ENCODE assay signal across 14 cellular contexts in the genomic region with DNA sequence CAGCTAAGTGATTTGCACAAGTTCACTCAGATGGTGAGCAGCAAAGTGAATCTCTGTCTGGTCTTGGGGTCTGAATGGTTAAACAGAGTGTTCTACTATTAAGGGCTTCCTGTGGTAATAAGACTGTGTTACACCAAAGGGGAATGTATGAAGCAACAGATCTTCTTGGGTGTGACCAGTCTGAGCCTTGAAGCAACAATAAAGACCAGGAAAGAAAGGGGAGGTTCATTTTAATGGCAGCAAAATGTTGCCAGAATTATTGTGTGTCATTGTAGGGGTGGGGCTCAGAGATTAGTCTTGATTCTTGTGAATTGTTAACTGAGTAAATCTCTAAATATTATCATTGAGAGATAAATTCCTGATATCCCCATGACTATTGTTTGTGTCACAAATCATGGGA.
DNase-seq lines count a peak whose midpoint lies in the region; ATAC-seq and TF ChIP-seq lines count a peak whose summit lies in the region.
"Had no signal": no experiment of that assay in that cellular context is flagged by ENCODE, and none has a peak within 500 bp of the region (broad histone marks: within the 10 kb centered on the region; RNA-seq: fewer than 3 reads in every experiment).

No MANE protein-coding gene starts in this region.

- DNase-seq in epithelial cell of esophagus (ENCODE audit: low read depth), result peak; percentile 2
- peak; percentile 57 for DNase-seq in fibroblast of the aortic adventitia (ENCODE audit: low read depth)
- no peak for DNase-seq in mucosa of descending colon
- no peak for DNase-seq in posterior vena cava (ENCODE audit: low spot score)
- no peak for DNase-seq in glomerular visceral epithelial cell (ENCODE audit: extremely low spot score)
- DNase-seq: ACHN; BE2C; C1 segment of cervical spinal cord; CD4-positive, CD25-positive, alpha-beta regulatory T cell; CD8-positive, alpha-beta memory T cell; COR-L47; DMS 273 treated with DMSO at 0.1 percent for 48 hours; H9 had no signal

- peak; percentile 71 for ATAC-seq in mucosa of descending colon
- no peak for ATAC-seq in HG02571 (IDR thresholded peaks at IDR 0.05; ENCODE audit: unreplicated experiment)

- H3K4me3 ChIP-seq in epithelial cell of esophagus (ENCODE audit: low read length) (no peak overlapping the region), fibroblast of the aortic adventitia (ENCODE audit: low read depth, low read length) (no peak overlapping the region), mucosa of descending colon (no peak overlapping the region)

- intact Hi-C loops in mucosa of descending colon (cut with DNase I, micrococcal nuclease) (no loop called here), posterior vena cava (cut with DNase I) (no loop called here)

- no peaks in the 10 kb centered on the region for H3K36me3 ChIP-seq in mucosa of descending colon (ENCODE audit: low read depth)
- H3K36me3 ChIP-seq: BE2C had no signal

- H3K9me3 ChIP-seq in mucosa of descending colon, result no peaks in the 10 kb centered on the region
- H3K9me3 ChIP-seq: BE2C had no signal

- no peaks in the 10 kb centered on the region for H3K4me1 ChIP-seq in mucosa of descending colon (ENCODE audit: low read depth)
- H3K4me1 ChIP-seq: BE2C had no signal

- TF ChIP-seq CTCF in epithelial cell of esophagus (IDR thresholded peaks at IDR 0.05; ENCODE audit: insufficient read depth, low read depth, low read length, missing control alignments) (no peak), fibroblast of the aortic adventitia (IDR thresholded peaks at IDR 0.05; ENCODE audit: insufficient read depth, low read length) (no peak), mucosa of descending colon (IDR thresholded peaks at IDR 0.05) (no peak)

Comparison
In these comparisons a context has a peak if more than half of its experiments do, and no peak if none do; other contexts are left out.
1. DNase-seq: peak in epithelial cell of esophagus (single experiment) and fibroblast of the aortic adventitia (single experiment); none in mucosa of descending colon (0 of 3), posterior vena cava (single experiment) and glomerular visceral epithelial cell (single experiment).